ENCODE assay signal across 7 cellular contexts in genomic region chr13:43075511-43075902, GRCh38. TPM values are rescaled to one million over a fixed set of nuclear protein-coding genes. Genes with fewer than 3 reads are reported as not detected.
DNase-seq lines count a peak whose midpoint lies in the region; ATAC-seq and TF ChIP-seq lines count a peak whose summit lies in the region.
"Not testable (repeated sequence)": the region's sequence is repeated elsewhere in the genome, so short reads cannot be mapped to it uniquely, and the experiment has no call there.

No MANE protein-coding gene starts in this region.

- peak overlapping the region; percentile 50 for H3K4me3 ChIP-seq in OCI-LY3 (ENCODE audit: low read length)
- peak overlapping the region in 1 of 3 donors; percentile 9 for H3K4me3 ChIP-seq in right lobe of liver

- H3K4me1 Mint-ChIP-seq in CD4-positive, alpha-beta T cell (ENCODE audit: low read depth) = peaks cover 60% of the 10 kb centered on the region
- H3K4me1 Mint-ChIP-seq in activated T-helper 17 cell treated with anti-CD3 and anti-CD28 coated beads, Interleukin-2, amount 50 U/mL, for 72 hours = peaks cover 19% of the 10 kb centered on the region

- peak overlapping the region; percentile 63 for H3K4me2 ChIP-seq in OCI-LY3 (ENCODE audit: low read length)

- H3K36me3 ChIP-seq in OCI-LY3 (replicated peaks; ENCODE audit: low read depth, low read length) = peaks cover 13% of the 10 kb centered on the region
- H3K36me3 ChIP-seq in right lobe of liver = not testable (repeated sequence)

- not testable (repeated sequence) for TF ChIP-seq CTCF in CD4-positive, alpha-beta T cell (IDR thresholded peaks at IDR 0.05); OCI-LY3 (IDR thresholded peaks at IDR 0.05; ENCODE audit: low read depth, low read length); right lobe of liver (IDR thresholded peaks at IDR 0.05)

- H3K27me3 Mint-ChIP-seq in CD4-positive, alpha-beta T cell; activated T-helper 17 cell treated with anti-CD3 and anti-CD28 coated beads, Interleukin-2, amount 50 U/mL, for 72 hours: not testable (repeated sequence)

- CTCF ChIA-PET in CD4-positive, alpha-beta T cell (lab: Charles Lee) = interaction anchor here (1.2 to 2.1 kb wide), 3 partner anchors 10 to 85 kb away, joined by 3 to 11 read pairs (median 4); no protein-coding TSS in a partner anchor

- H3K9me3 ChIP-seq in CD4-positive, alpha-beta T cell (ENCODE audit: control insufficient read depth, low read length); OCI-LY3 (ENCODE audit: insufficient read depth, low read length); right lobe of liver: not testable (repeated sequence)

- WGBS in right lobe of liver (ENCODE audit: insufficient coverage, low coverage, low lambda C conversion rate, missing lambda C conversion rate) = 35% methylated on average over 2 of the region's 3 CpGs

- peaks cover 29% of the 10 kb centered on the region for H4K20me1 ChIP-seq in OCI-LY3 (ENCODE audit: insufficient read depth, low read length)

- ATAC-seq in CD4-positive, alpha-beta T cell (ENCODE audit: poor library complexity) = not testable (repeated sequence)
- ATAC-seq in GM18502 (IDR thresholded peaks at IDR 0.05; ENCODE audit: poor library complexity, unreplicated experiment) (peak; percentile 23), GM19463 (IDR thresholded peaks at IDR 0.05; ENCODE audit: unreplicated experiment) (peak; percentile 21), HG03378 (IDR thresholded peaks at IDR 0.05; ENCODE audit: unreplicated experiment) (peak; percentile 14), right lobe of liver (peak in 3 of 4 donors; percentile 42 to 51 (median 49))
- peak; percentile 3 for ATAC-seq in activated T-helper 17 cell treated with anti-CD3 and anti-CD28 coated beads, Interleukin-2, amount 50 U/mL, for 72 hours (replicated peaks)

- H3K27ac ChIP-seq in CD4-positive, alpha-beta T cell (ENCODE audit: low read depth, low read length) = not testable (repeated sequence)
- H3K27ac ChIP-seq in OCI-LY3 (ENCODE audit: low read length) (peak overlapping the region; percentile 31; the same call in 1 of the 2 replicates), right lobe of liver (peak overlapping the region in 1 of 3 donors; percentile 87)

- peak overlapping the region; percentile 1 for H3K27ac Mint-ChIP-seq in CD4-positive, alpha-beta T cell
- not testable (repeated sequence) for H3K27ac Mint-ChIP-seq in activated T-helper 17 cell treated with anti-CD3 and anti-CD28 coated beads, Interleukin-2, amount 50 U/mL, for 72 hours

- not testable (repeated sequence) for TF ChIP-seq POLR2A in right lobe of liver (IDR thresholded peaks at IDR 0.05)

- DNase-seq in CD4-positive, alpha-beta T cell; right lobe of liver: not testable (repeated sequence)

- H3K79me2 ChIP-seq in OCI-LY3 (ENCODE audit: low read length) = peaks cover 39% of the 10 kb centered on the region

- H3K4me1 ChIP-seq in OCI-LY3 (ENCODE audit: low read length) = peaks cover 31% of the 10 kb centered on the region
- H3K4me1 ChIP-seq in right lobe of liver = not testable (repeated sequence)

- not testable (repeated sequence) for H3K9me3 Mint-ChIP-seq in CD4-positive, alpha-beta T cell; activated T-helper 17 cell treated with anti-CD3 and anti-CD28 coated beads, Interleukin-2, amount 50 U/mL, for 72 hours

- POLR2A ChIA-PET in CD4-positive, alpha-beta T cell (lab: Charles Lee) = interaction anchor here (0.7 to 1.3 kb wide), 4 partner anchors 10 to 83 kb away, joined by 3 to 5 read pairs (median 4); no protein-coding TSS in a partner anchor

- not testable (repeated sequence) for H3K27me3 ChIP-seq in CD4-positive, alpha-beta T cell (ENCODE audit: control insufficient read depth, insufficient read depth, low read length); OCI-LY3 (ENCODE audit: low read depth, low read length); right lobe of liver

- peak overlapping the region; percentile 7; the same call in 1 of the 2 replicates for H3K9ac ChIP-seq in OCI-LY3 (ENCODE audit: low read length)

- peaks cover 49% of the 10 kb centered on the region for H3K36me3 Mint-ChIP-seq in CD4-positive, alpha-beta T cell (ENCODE audit: low read depth)
- H3K36me3 Mint-ChIP-seq in activated T-helper 17 cell treated with anti-CD3 and anti-CD28 coated beads, Interleukin-2, amount 50 U/mL, for 72 hours (ENCODE audit: low read depth) = peaks cover 20% of the 10 kb centered on the region

- H3K4me3 Mint-ChIP-seq in CD4-positive, alpha-beta T cell = not testable (repeated sequence)
- peak overlapping the region; percentile 44 for H3K4me3 Mint-ChIP-seq in activated T-helper 17 cell treated with anti-CD3 and anti-CD28 coated beads, Interleukin-2, amount 50 U/mL, for 72 hours

- H2AFZ ChIP-seq in OCI-LY3 (ENCODE audit: low read depth, low read length) = not testable (repeated sequence)

- intact Hi-C loops in CD4-positive, alpha-beta T cell (cut with DNase I, micrococcal nuclease) = loop anchor here in 1 of 2 experiments (10.0 kb wide), 1 partner anchor 799 kb away; the partner anchor contains the start of genes CCDC122 and LACC1
- intact Hi-C loops in right lobe of liver (cut with DNase I) = not testable (repeated sequence)

RNA-seq across cellular contexts. Expression of gene DNAJC15, which starts 52.1 kb away (rescaled TPM):
- total RNA-seq in CD4-positive, alpha-beta T cell = 1 to 10 TPM; 6.8 to 7.6 TPM
- total RNA-seq in activated T-helper 17 cell treated with anti-CD3 and anti-CD28 coated beads, Interleukin-2, amount 50 U/mL, for 72 hours = 10 to 100 TPM in 1 of 2 donors, 1 to 10 TPM in 1; 7.5 to 15.6 TPM
- total RNA-seq in right lobe of liver = 1 to 10 TPM; 4.1 to 9.4 (median 6.9) TPM
